ENCODE assay signal across 8 cellular contexts in genomic region chr9:15307523-15307841, GRCh38. TPM values are rescaled to one million over a fixed set of nuclear protein-coding genes. Genes with fewer than 3 reads are reported as not detected.
A peak's percentile ranks its signal among the peaks of the same experiment; 100 is the strongest.
DNase-seq lines count a peak whose midpoint lies in the region; ATAC-seq, FAIRE-seq and TF ChIP-seq lines count a peak whose summit lies in the region.

No MANE protein-coding gene starts in this region.

- DNase-seq in A549 (ENCODE audit: low read depth in 1 of 2, low spot score in 1 of 2) (no peak), epithelial cell of prostate (ENCODE audit: low read depth, low spot score) (no peak), retinal pigment epithelial cell (ENCODE audit: low read depth) (no peak), ecto neural progenitor cell (ENCODE audit: low spot score) (no peak), globus pallidus (ENCODE audit: low spot score) (no peak), DMS79 treated with DMSO at 0.1 percent for 48 hours (lab: John Stamatoyannopoulos, UW) (no peak)

- H3K4me1 ChIP-seq in A549: peaks cover 14% of the 10 kb centered on the region

- TF ChIP-seq EP300 in A549 (IDR thresholded peaks at IDR 0.05): no peak

- H3K27ac ChIP-seq in A549 (peak overlapping the region; percentile 28 to 68; a peak in 5 of 6 replicates), KOPT-K1 (ENCODE audit: low read depth, low read length, poor library complexity, severe bottlenecking) (peak overlapping the region; percentile 76), epithelial cell of prostate (peak overlapping the region; percentile 83)

- 10% methylated on average over 12 of the region's 12 CpGs for WGBS in A549 (ENCODE audit: missing lambda C conversion rate)

- H3K9me3 ChIP-seq in A549 (no peaks in the 10 kb centered on the region), KOPT-K1 (ENCODE audit: insufficient read depth, low read length, poor library complexity, severe bottlenecking) (no peaks in the 10 kb centered on the region)

- TF ChIP-seq CTCF in A549 (IDR thresholded peaks at IDR 0.05) (0 out of 3 replicates have a peak, but pooled peaks have one; percentile 6), retinal pigment epithelial cell (conservative IDR thresholded peaks at IDR 0.05; ENCODE audit: low read depth, low read length) (no peak)

- H3K4me3 ChIP-seq in A549: peak overlapping the region; percentile 91
- H3K4me3 ChIP-seq in retinal pigment epithelial cell (ENCODE audit: low read length): peak overlapping the region; percentile 89

- TF ChIP-seq POLR2A in A549 (IDR thresholded peaks at IDR 0.05; ENCODE audit: low read length): no peak

- no peaks in the 10 kb centered on the region for H3K36me3 ChIP-seq in KOPT-K1 (ENCODE audit: insufficient read depth, low read length)

- CTCF ChIA-PET in A549 (lab: Yijun Ruan, JAX): interaction anchor here (0.9 to 1.6 kb wide), 3 partner anchors 33 to 115 kb away, joined by 3 to 4 read pairs (median 4); partner anchors contain the start of gene SNAPC3

- FAIRE-seq in A549 (lab: Jason Lieb, UNC): no peak

- peak overlapping the region; percentile 99 for H3K4me2 ChIP-seq in A549

- peak; percentile 41 to 45 for ATAC-seq in A549
- ATAC-seq in GM19463 (IDR thresholded peaks at IDR 0.05; ENCODE audit: unreplicated experiment): peak; percentile 21

- POLR2A ChIA-PET in A549 (lab: Yijun Ruan, JAX): interaction anchor here (0.6 to 1.4 kb wide), 4 partner anchors 12 to 203 kb away, joined by 3 to 6 read pairs (median 4); partner anchors contain the start of genes PSIP1 and SNAPC3

- no peak for TF ChIP-seq RAD21 in A549 (conservative IDR thresholded peaks at IDR 0.05 in 1 of 2, IDR thresholded peaks at IDR 0.05 in 1 of 2)

TF ChIP-seq in A549, 52 proteins besides CTCF, POLR2A, EP300 and RAD21:
- TF ChIP-seq E2F6 (IDR thresholded peaks at IDR 0.05; ENCODE audit: borderline replicate concordance, low read depth) (0 out of 2 replicates have a peak, but pooled peaks have one; percentile 36), FOSL2 (IDR thresholded peaks at IDR 0.05) (no peak), FOSL2 (CRISPR knock-in tag; IDR thresholded peaks at IDR 0.05) (no peak), BHLHE40 (IDR thresholded peaks at IDR 0.05; ENCODE audit: low read depth, low read length) (no peak)
- TF ChIP-seq, protein P1, sequence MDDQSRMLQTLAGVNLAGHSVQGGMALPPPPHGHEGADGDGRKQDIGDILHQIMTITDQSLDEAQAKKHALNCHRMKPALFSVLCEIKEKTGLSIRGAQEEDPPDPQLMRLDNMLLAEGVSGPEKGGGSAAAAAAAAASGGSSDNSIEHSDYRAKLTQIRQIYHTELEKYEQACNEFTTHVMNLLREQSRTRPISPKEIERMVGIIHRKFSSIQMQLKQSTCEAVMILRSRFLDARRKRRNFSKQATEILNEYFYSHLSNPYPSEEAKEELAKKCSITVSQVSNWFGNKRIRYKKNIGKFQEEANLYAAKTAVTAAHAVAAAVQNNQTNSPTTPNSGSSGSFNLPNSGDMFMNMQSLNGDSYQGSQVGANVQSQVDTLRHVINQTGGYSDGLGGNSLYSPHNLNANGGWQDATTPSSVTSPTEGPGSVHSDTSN (IDR thresholded peaks at IDR 0.05): no peak

RNA-seq across cellular contexts. Expression of gene TTC39B, which starts 0.5 kb away (rescaled TPM):
- 4.4 and 5.0 TPM in 2 replicates for polyA plus RNA-seq in A549 (2011; rRNA removed)
- 0.22 and 0.36 TPM in 2 replicates for polyA plus RNA-seq in A549 (2012; cell fraction: cytosol; rRNA removed)
- 0.41 and 0.42 TPM in 2 replicates for polyA plus RNA-seq in A549 (2012; cell fraction: nucleus; rRNA removed)
- polyA plus RNA-seq in A549 (2017; fragmentation: RNase III; extraction: RNeasy Plus Mini Kit Qiagen cat#74134 plus additional on column Dnase treatment): 0.52 to 0.94 TPM (median 0.59 TPM) in 3 replicates
- polyA minus RNA-seq in A549 (2011; rRNA and poly(A)+ RNA removed): 5.3 and 6.2 TPM in 2 replicates
